In the genomic region with DNA sequence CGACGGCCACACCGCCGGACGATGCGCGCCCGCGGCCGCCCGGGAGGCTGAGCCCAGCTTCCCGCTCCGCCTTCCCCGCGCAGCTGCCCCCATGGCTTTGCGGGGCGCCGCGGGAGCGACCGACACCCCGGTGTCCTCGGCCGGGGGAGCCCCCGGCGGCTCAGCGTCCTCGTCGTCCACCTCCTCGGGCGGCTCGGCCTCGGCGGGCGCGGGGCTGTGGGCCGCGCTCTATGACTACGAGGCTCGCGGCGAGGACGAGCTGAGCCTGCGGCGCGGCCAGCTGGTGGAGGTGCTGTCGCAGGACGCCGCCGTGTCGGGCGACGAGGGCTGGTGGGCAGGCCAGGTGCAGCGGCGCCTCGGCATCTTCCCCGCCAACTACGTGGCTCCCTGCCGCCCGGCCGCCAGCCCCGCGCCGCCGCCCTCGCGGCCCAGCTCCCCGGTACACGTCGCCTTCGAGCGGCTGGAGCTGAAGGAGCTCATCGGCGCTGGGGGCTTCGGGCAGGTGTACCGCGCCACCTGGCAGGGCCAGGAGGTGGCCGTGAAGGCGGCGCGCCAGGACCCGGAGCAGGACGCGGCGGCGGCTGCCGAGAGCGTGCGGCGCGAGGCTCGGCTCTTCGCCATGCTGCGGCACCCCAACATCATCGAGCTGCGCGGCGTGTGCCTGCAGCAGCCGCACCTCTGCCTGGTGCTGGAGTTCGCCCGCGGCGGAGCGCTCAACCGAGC, we compare ENCODE assay signal across 8 cellular contexts. TPM values are rescaled to one million over a fixed set of nuclear protein-coding genes. Genes with fewer than 3 reads are reported as not detected.
DNase-seq lines count a peak whose midpoint lies in the region; ATAC-seq and TF ChIP-seq lines count a peak whose summit lies in the region.

No MANE protein-coding gene starts in this region.

- intact Hi-C loops in breast epithelium (cut with DNase I; ENCODE audit: low total_unique reads) = no loop called here

- H3K4me3 ChIP-seq in AG09309 (ENCODE audit: control insufficient read depth, low read depth, low read length) (peak overlapping the region; percentile 21), SU-DHL-6 (ENCODE audit: insufficient read depth, low read length, poor library complexity, severe bottlenecking) (peak overlapping the region; percentile 69), breast epithelium (peak overlapping the region; percentile 43 to 75 (median 72))

- H4K20me1 ChIP-seq in SU-DHL-6 (ENCODE audit: low read depth, low read length) = no peaks in the 10 kb centered on the region

- peak; percentile 29 for ATAC-seq in GM18867 (IDR thresholded peaks at IDR 0.05; ENCODE audit: unreplicated experiment)
- peak; percentile 25 for ATAC-seq in HG03095 (IDR thresholded peaks at IDR 0.05; ENCODE audit: unreplicated experiment)

- TF ChIP-seq CTCF in AG09309 (IDR thresholded peaks at IDR 0.05; ENCODE audit: control insufficient read depth, insufficient read depth, low read depth, low read length, missing control alignments) (no peak), SU-DHL-6 (IDR thresholded peaks at IDR 0.05; ENCODE audit: insufficient read depth, low read length, poor library complexity, severe bottlenecking) (no peak), breast epithelium (IDR thresholded peaks at IDR 0.05) (no peak)

- H3K27me3 ChIP-seq in SU-DHL-6 (ENCODE audit: low read length) (no peaks in the 10 kb centered on the region), breast epithelium (no peaks in the 10 kb centered on the region)

- H3K36me3 ChIP-seq in SU-DHL-6 (ENCODE audit: low read length) (no peaks in the 10 kb centered on the region), breast epithelium (no peaks in the 10 kb centered on the region)

- H3K79me2 ChIP-seq in SU-DHL-6 (ENCODE audit: insufficient read depth, low read length) = no peaks in the 10 kb centered on the region

- no peak for TF ChIP-seq POLR2A in breast epithelium (IDR thresholded peaks at IDR 0.05)

- H3K27ac ChIP-seq in SU-DHL-6 (ENCODE audit: low read depth, low read length) (no peak overlapping the region), breast epithelium (peak overlapping the region; percentile 74 to 81)

- H3K4me2 ChIP-seq in SU-DHL-6 (ENCODE audit: low read depth, low read length, poor library complexity, severe bottlenecking) = peak overlapping the region; percentile 83

- no peaks in the 10 kb centered on the region for H3K9me3 ChIP-seq in SU-DHL-6 (ENCODE audit: insufficient read depth, low read length)
- H3K9me3 ChIP-seq in breast epithelium = no peaks in the 10 kb centered on the region

- no peaks in the 10 kb centered on the region for H3K9me2 ChIP-seq in SU-DHL-6 (replicated peaks; ENCODE audit: insufficient read depth, low read length)

- peak overlapping the region; percentile 93 for H2AFZ ChIP-seq in SU-DHL-6 (ENCODE audit: low read depth, low read length, severe bottlenecking)

- H3F3A ChIP-seq in SU-DHL-6 (ENCODE audit: insufficient read depth) = peaks cover 10% of the 10 kb centered on the region; the same call in 1 of the 2 replicates

- peak overlapping the region; percentile 65 for H3K9ac ChIP-seq in SU-DHL-6 (ENCODE audit: low read length)

- DNase-seq in AG09309 (ENCODE audit: low read depth) (no peak), breast epithelium (ENCODE audit: low spot score in 2 of 2) (no peak), left kidney (ENCODE audit: low read depth, low spot score) (peak; percentile 71), occipital lobe (lab: John Stamatoyannopoulos, UW) (no peak)
- peak; percentile 3 for DNase-seq in stimulated activated CD8-positive, alpha-beta memory T cell treated with anti-CD3 and anti-CD28 coated beads, Interleukin-4, amount 100 ng/mL, for 24 hours (ENCODE audit: low read depth)

- H3K4me1 ChIP-seq in breast epithelium = peaks cover 0 to 4% of the 10 kb centered on the region in 2 donors

RNA-seq across cellular contexts. Expression of a gene that starts 0.6 kb away (rescaled TPM):
- total RNA-seq in breast epithelium = 1 to 10 TPM; 1.3 to 9.5 (median 3.9) TPM
- 4.1 TPM for total RNA-seq in occipital lobe

RNA-seq across cellular contexts. Expression of a gene that starts 32.6 kb away (rescaled TPM):
- total RNA-seq in breast epithelium (10 to 100 TPM; 18.7 to 32.6 (median 26.2) TPM), occipital lobe (175 TPM)

Comparison
In these comparisons a context has a peak if more than half of its experiments do, and no peak if none do; other contexts are left out.
1. DNase-seq: peak in left kidney (single experiment) and stimulated activated CD8-positive, alpha-beta memory T cell treated with anti-CD3 and anti-CD28 coated beads, Interleukin-4, amount 100 ng/mL, for 24 hours (single experiment); none in AG09309 (single experiment), breast epithelium (0 of 2) and occipital lobe (single experiment).
2. H3K4me3 ChIP-seq: peak in every context shown above with its lines; median percentile 72 in breast epithelium; 69 in SU-DHL-6; 21 in AG09309.